ENCODE assay signal across 7 cellular contexts in the genomic region with DNA sequence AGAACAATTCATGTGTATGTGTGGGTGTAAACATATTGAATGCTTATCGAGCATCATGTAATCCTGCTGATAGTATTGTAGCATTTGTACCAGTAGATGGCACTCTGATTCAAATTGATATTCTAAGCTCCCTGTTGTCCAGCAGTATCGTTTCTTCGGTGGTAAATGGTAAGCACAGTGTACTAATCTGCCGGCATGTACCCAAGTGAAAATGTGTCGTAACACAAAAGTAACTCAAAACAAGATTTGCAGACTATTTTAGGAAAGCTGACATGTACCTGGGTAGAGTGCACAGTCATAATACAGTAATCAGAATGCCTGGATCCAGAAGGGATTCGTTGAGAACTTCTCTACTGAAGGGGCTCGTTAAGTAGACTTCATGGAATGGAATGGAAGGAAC. TPM values are rescaled to one million over a fixed set of nuclear protein-coding genes. Genes with fewer than 3 reads are reported as not detected.
DNase-seq lines count a peak whose midpoint lies in the region; ATAC-seq and TF ChIP-seq lines count a peak whose summit lies in the region.

No MANE protein-coding gene starts in this region.

- no peak overlapping the region for H3K4me3 ChIP-seq in GM06990 (replicated peaks; ENCODE audit: low read depth, low read length)
- no peak overlapping the region for H3K4me3 ChIP-seq in SU-DHL-6 (ENCODE audit: insufficient read depth, low read length, poor library complexity, severe bottlenecking)
- no peak overlapping the region for H3K4me3 ChIP-seq in neural cell (ENCODE audit: low read length)

- H3K4me2 ChIP-seq in SU-DHL-6 (ENCODE audit: low read depth, low read length, poor library complexity, severe bottlenecking) (peak overlapping the region; percentile 46), neural cell (ENCODE audit: low read length) (no peak overlapping the region)

- ATAC-seq in HG02588 (IDR thresholded peaks at IDR 0.05; ENCODE audit: unreplicated experiment), result peak; percentile 78

- H4K20me1 ChIP-seq in SU-DHL-6 (ENCODE audit: low read depth, low read length) (no peaks in the 10 kb centered on the region), neural cell (ENCODE audit: insufficient read depth) (no peaks in the 10 kb centered on the region)

- no peak overlapping the region for H3K9ac ChIP-seq in SU-DHL-6 (ENCODE audit: low read length)
- no peak overlapping the region for H3K9ac ChIP-seq in neural cell (ENCODE audit: low read length)

- H3K36me3 ChIP-seq in GM06990 (ENCODE audit: control insufficient read depth, insufficient read depth, low read length) (no peaks in the 10 kb centered on the region), SU-DHL-6 (ENCODE audit: low read length) (0 out of 2 replicates have a peak, but pooled peaks cover 3% of the 10 kb centered on the region), neural cell (ENCODE audit: insufficient read depth, low read length) (no peaks in the 10 kb centered on the region)

- H3K79me2 ChIP-seq in SU-DHL-6 (ENCODE audit: insufficient read depth, low read length), result no peaks in the 10 kb centered on the region
- H3K79me2 ChIP-seq in neural cell (replicated peaks; ENCODE audit: insufficient read depth, low read length), result no peaks in the 10 kb centered on the region

- peak; percentile 78 for TF ChIP-seq RAD21 in neural cell (conservative IDR thresholded peaks at IDR 0.05)

- H3K27me3 ChIP-seq in GM06990 (replicated peaks; ENCODE audit: control insufficient read depth, insufficient read depth, low read length), result no peaks in the 10 kb centered on the region
- H3K27me3 ChIP-seq in SU-DHL-6 (ENCODE audit: low read length), result no peaks in the 10 kb centered on the region
- no peaks in the 10 kb centered on the region for H3K27me3 ChIP-seq in neural cell (ENCODE audit: insufficient read depth, low read depth, low read length)

- DNase-seq in GM06990 (ENCODE audit: extremely low read depth, insufficient read length) (no peak), NCI-H187 treated with DMSO at 0.1 percent for 48 hours (lab: John Stamatoyannopoulos, UW) (peak; percentile 46), fibroblast of gingiva (ENCODE audit: low read depth) (peak; percentile 79)
- no peak for DNase-seq in NK-92 treated with Interleukin-12 subunit alpha and Interleukin-12 subunit beta, amount 100 ng/mL, for 24 hours (lab: John Stamatoyannopoulos, UW)

- H3K27ac ChIP-seq in SU-DHL-6 (ENCODE audit: low read depth, low read length) (peak overlapping the region; percentile 27; the same call in 1 of the 2 replicates), neural cell (ENCODE audit: low read length) (no peak overlapping the region)

- H3K9me2 ChIP-seq in SU-DHL-6 (replicated peaks; ENCODE audit: insufficient read depth, low read length) (no peaks in the 10 kb centered on the region), neural cell (ENCODE audit: insufficient read depth, low read length) (no peaks in the 10 kb centered on the region)

- no peak for TF ChIP-seq EP300 in neural cell (conservative IDR thresholded peaks at IDR 0.05; ENCODE audit: poor library complexity, severe bottlenecking)

- H2AFZ ChIP-seq in SU-DHL-6 (ENCODE audit: low read depth, low read length, severe bottlenecking) (peak overlapping the region; percentile 76), neural cell (ENCODE audit: low read depth, low read length) (no peak overlapping the region)

- H3K9me3 ChIP-seq in SU-DHL-6 (ENCODE audit: insufficient read depth, low read length), result peaks cover 10% of the 10 kb centered on the region; the same call in 1 of the 2 replicates
- no peaks in the 10 kb centered on the region for H3K9me3 ChIP-seq in neural cell (ENCODE audit: low read length)

- H3F3A ChIP-seq in SU-DHL-6 (ENCODE audit: insufficient read depth) (no peaks in the 10 kb centered on the region), neural cell (ENCODE audit: insufficient read depth, low read length, poor library complexity, severe bottlenecking) (no peaks in the 10 kb centered on the region)

- peak; percentile 57 for TF ChIP-seq CTCF in GM06990 (IDR thresholded peaks at IDR 0.05; ENCODE audit: insufficient read depth, low read length, poor library complexity, severe bottlenecking)
- peak; percentile 65 for TF ChIP-seq CTCF in SU-DHL-6 (IDR thresholded peaks at IDR 0.05; ENCODE audit: insufficient read depth, low read length, poor library complexity, severe bottlenecking)
- peak; percentile 76 for TF ChIP-seq CTCF in neural cell (IDR thresholded peaks at IDR 0.05; ENCODE audit: poor library complexity, severe bottlenecking)

TF ChIP-seq in neural cell, 6 proteins besides CTCF, POLR2A, EP300 and RAD21:
- peak; percentile 79 for TF ChIP-seq SMC3 (conservative IDR thresholded peaks at IDR 0.05; ENCODE audit: poor library complexity)
- TF ChIP-seq EZH2 (IDR thresholded peaks at IDR 0.05; ENCODE audit: borderline replicate concordance, insufficient read depth, low read length, poor library complexity, severe bottlenecking), result no peak
TF ChIP-seq in neural cell: peak in this region for 1.

RNA-seq across cellular contexts. Expression of a gene that starts 31.7 kb away (rescaled TPM):
- polyA plus RNA-seq in neural cell, result not detected in 2 replicates
- 0.35 TPM in 1 of 2 replicates, not detected in the other for polyA minus RNA-seq in neural cell

Comparison
In these comparisons a context has a peak if more than half of its experiments do, and no peak if none do; other contexts are left out.
1. DNase-seq: peak in NCI-H187 treated with DMSO at 0.1 percent for 48 hours (single experiment) and fibroblast of gingiva (single experiment); none in GM06990 (single experiment) and NK-92 treated with Interleukin-12 subunit alpha and Interleukin-12 subunit beta, amount 100 ng/mL, for 24 hours (single experiment).
2. Peak in every context shown above with its lines, with median percentiles within 50 percentile points of each other: CTCF ChIP-seq.